ENCODE assay signal across 10 cellular contexts in genomic region chr4:139617702-139618490, GRCh38. TPM values are rescaled to one million over a fixed set of nuclear protein-coding genes. Genes with fewer than 3 reads are reported as not detected.
DNase-seq lines count a peak whose midpoint lies in the region; ATAC-seq and TF ChIP-seq lines count a peak whose summit lies in the region.
"Had no signal": no experiment of that assay in that cellular context is flagged by ENCODE, and none has a peak within 500 bp of the region (broad histone marks: within the 10 kb centered on the region; RNA-seq: fewer than 3 reads in every experiment).

No MANE protein-coding gene starts in this region.

- H3K36me3 ChIP-seq in neural cell (ENCODE audit: insufficient read depth, low read length): no peaks in the 10 kb centered on the region

- no peak for TF ChIP-seq RAD21 in neural cell (conservative IDR thresholded peaks at IDR 0.05)

- H3K79me2 ChIP-seq in neural cell (replicated peaks; ENCODE audit: insufficient read depth, low read length): no peaks in the 10 kb centered on the region

- no peak overlapping the region for H2AFZ ChIP-seq in neural cell (ENCODE audit: low read depth, low read length)

- H3F3A ChIP-seq in neural cell (ENCODE audit: insufficient read depth, low read length, poor library complexity, severe bottlenecking): no peaks in the 10 kb centered on the region

- H3K9me2 ChIP-seq in neural cell (ENCODE audit: insufficient read depth, low read length): no peaks in the 10 kb centered on the region

- peak overlapping the region; percentile 6 for H3K4me2 ChIP-seq in neural cell (ENCODE audit: low read length)

- no peaks in the 10 kb centered on the region for H3K9me3 ChIP-seq in neural cell (ENCODE audit: low read length)

- H3K4me3 ChIP-seq in choroid plexus epithelial cell (ENCODE audit: low read depth, low read length): no peak overlapping the region
- peak overlapping the region; percentile 19 for H3K4me3 ChIP-seq in neural cell (ENCODE audit: low read length)
- H3K4me3 ChIP-seq: skin epidermis had no signal

- peak; percentile 19 for DNase-seq in GM03348 (ENCODE audit: low spot score)
- DNase-seq in NCI-H69 (lab: John Stamatoyannopoulos, UW): peak; percentile 5
- DNase-seq in choroid plexus epithelial cell (ENCODE audit: low read depth): peak; percentile 38
- no peak for DNase-seq in midbrain (lab: John Stamatoyannopoulos, UW)
- DNase-seq in middle frontal gyrus (ENCODE audit: extremely low spot score, low spot score): no peak
- DNase-seq in NCI-H2029 treated with DMSO at 0.1 percent for 48 hours (lab: John Stamatoyannopoulos, UW): no peak
- DNase-seq: NCI-H748 treated with DMSO at 0.1 percent for 48 hours had no signal

- ATAC-seq in GM21786 (IDR thresholded peaks at IDR 0.05; ENCODE audit: unreplicated experiment): no peak

- peak; percentile 32 for TF ChIP-seq EP300 in neural cell (conservative IDR thresholded peaks at IDR 0.05; ENCODE audit: poor library complexity, severe bottlenecking)

- TF ChIP-seq CTCF in choroid plexus epithelial cell (conservative IDR thresholded peaks at IDR 0.05; ENCODE audit: low read depth, low read length) (peak; percentile 52), neural cell (IDR thresholded peaks at IDR 0.05; ENCODE audit: poor library complexity, severe bottlenecking) (peak; percentile 53)

- no peaks in the 10 kb centered on the region for H3K27me3 ChIP-seq in neural cell (ENCODE audit: insufficient read depth, low read depth, low read length)

- no peak overlapping the region for H3K9ac ChIP-seq in neural cell (ENCODE audit: low read length)

- H4K20me1 ChIP-seq in neural cell (ENCODE audit: insufficient read depth): no peaks in the 10 kb centered on the region

- peak overlapping the region; percentile 22 for H3K27ac ChIP-seq in neural cell (ENCODE audit: low read length)
- H3K27ac ChIP-seq: skin epidermis had no signal

TF ChIP-seq in neural cell, 6 proteins besides CTCF, POLR2A, EP300 and RAD21:
- TF ChIP-seq SMC3 (conservative IDR thresholded peaks at IDR 0.05; ENCODE audit: poor library complexity) (no peak), POLR2AphosphoS5 (IDR thresholded peaks at IDR 0.05) (peak; percentile 37), REST (IDR thresholded peaks at IDR 0.05; ENCODE audit: borderline replicate concordance) (peak; percentile 95), EZH2 (IDR thresholded peaks at IDR 0.05; ENCODE audit: borderline replicate concordance, insufficient read depth, low read length, poor library complexity, severe bottlenecking) (no peak), MXI1 (conservative IDR thresholded peaks at IDR 0.05; ENCODE audit: poor library complexity, severe bottlenecking) (no peak)

RNA-seq across cellular contexts. Expression of gene MGST2, which starts 47.7 kb away (rescaled TPM):
- 2.0 and 5.2 TPM in 2 replicates for polyA plus RNA-seq in neural cell
- polyA minus RNA-seq in neural cell: 0.97 TPM in 1 of 2 replicates, not detected in the other

Comparison
In these comparisons a context has a peak if more than half of its experiments do, and no peak if none do; other contexts are left out.
1. DNase-seq: peak in GM03348 (single experiment), NCI-H69 (single experiment) and choroid plexus epithelial cell (single experiment); none in midbrain (single experiment), middle frontal gyrus (single experiment) and NCI-H2029 treated with DMSO at 0.1 percent for 48 hours (single experiment).